ENCODE assay signal across 28 cellular contexts in genomic region chr11:120577041-120577440, GRCh38.
"Had no signal": no experiment of that assay in that cellular context is flagged by ENCODE, and none has a peak within 500 bp of the region (broad histone marks: within the 10 kb centered on the region; RNA-seq: fewer than 3 reads in every experiment).

No MANE protein-coding gene starts in this region.

- H3K9me3 ChIP-seq: ascending aorta, breast epithelium, esophagus squamous epithelium, gastroesophageal sphincter had no signal

- DNase-seq: activated CD4-positive, alpha-beta memory T cell treated with anti-CD3 and anti-CD28 coated beads, Interleukin-2, amount 10 ng/mL, durations not matched to agents 7 days and 5 days; activated CD4-positive, alpha-beta T cell treated with anti-CD3 and anti-CD28 coated beads for 1 hour; activated CD4-positive, alpha-beta T cell treated with anti-CD3 and anti-CD28 coated beads for 4 hours; activated CD4-positive, alpha-beta T cell treated with anti-CD3 and anti-CD28 coated beads, Interleukin-2, amount 10 ng/mL, durations not matched to agents 7 days and 5 days; activated CD4-positive, alpha-beta T cell treated with anti-CD3 and anti-CD28 coated beads, Interleukin-2, amount 50 U/mL, for 4 hours; activated CD8-positive, alpha-beta memory T cell treated with anti-CD3 and anti-CD28 coated beads, Interleukin-2, amount 50 U/mL, for 48 hours; activated gamma-delta T cell; activated naive CD4-positive, alpha-beta T cell; activated naive CD4-positive, alpha-beta T cell treated with anti-CD3 and anti-CD28 coated beads, Interleukin-2, amount 10 ng/mL, durations not matched to agents 7 days and 5 days; activated naive CD8-positive, alpha-beta T cell treated with anti-CD3 and anti-CD28 coated beads, Interleukin-2, amount 10 ng/mL, durations not matched to agents 7 days and 5 days; activated T-cell treated with anti-CD3 and anti-CD28 coated beads for 4 hours; activated T-cell treated with anti-CD3 and anti-CD28 coated beads, Interleukin-2, amount 50 U/mL, for 24 hours; effector memory CD4-positive, alpha-beta T cell; esophagus squamous epithelium; foreskin melanocyte; T-helper 2 cell had no signal

- H3K4me3 Mint-ChIP-seq: activated CD4-positive, alpha-beta memory T cell treated with anti-CD3 and anti-CD28 coated beads, Interleukin-2, amount 10 ng/mL, durations not matched to agents 7 days and 5 days; activated CD4-positive, alpha-beta T cell treated with anti-CD3 and anti-CD28 coated beads, Interleukin-2, amount 10 ng/mL, durations not matched to agents 7 days and 5 days; activated naive CD4-positive, alpha-beta T cell treated with anti-CD3 and anti-CD28 coated beads, Interleukin-2, amount 10 ng/mL, durations not matched to agents 7 days and 5 days; activated naive CD8-positive, alpha-beta T cell treated with anti-CD3 and anti-CD28 coated beads, Interleukin-2, amount 10 ng/mL, durations not matched to agents 7 days and 5 days; activated T-cell treated with anti-CD3 and anti-CD28 coated beads, Interleukin-2, amount 50 U/mL, for 24 hours; activated T-helper 17 cell treated with anti-CD3 and anti-CD28 coated beads, Interleukin-2, amount 50 U/mL, for 72 hours; brain; central memory CD8-positive, alpha-beta T cell; dendritic cell treated with granulocyte-macrophage colony-stimulating factor and Interleukin-4, amounts not matched to agents 40 ng/mL and 50 ng/mL, for 4 days had no signal

- H3K4me3 ChIP-seq: ascending aorta, breast epithelium, cardiac muscle cell, coronary artery, dorsolateral prefrontal cortex, esophagus squamous epithelium, gastroesophageal sphincter had no signal

- H3K27ac Mint-ChIP-seq: activated CD4-positive, alpha-beta memory T cell treated with anti-CD3 and anti-CD28 coated beads, Interleukin-2, amount 10 ng/mL, durations not matched to agents 7 days and 5 days; activated CD4-positive, alpha-beta T cell treated with anti-CD3 and anti-CD28 coated beads, Interleukin-2, amount 10 ng/mL, durations not matched to agents 7 days and 5 days; activated naive CD4-positive, alpha-beta T cell treated with anti-CD3 and anti-CD28 coated beads, Interleukin-2, amount 10 ng/mL, durations not matched to agents 7 days and 5 days; activated naive CD4-positive, alpha-beta T cell treated with anti-CD3 and anti-CD28 coated beads, Interleukin-2, amount 50 U/mL, for 72 hours; activated naive CD8-positive, alpha-beta T cell treated with anti-CD3 and anti-CD28 coated beads, Interleukin-2, amount 10 ng/mL, durations not matched to agents 7 days and 5 days; activated T-cell treated with anti-CD3 and anti-CD28 coated beads, Interleukin-2, amount 50 U/mL, for 24 hours; activated T-helper 17 cell treated with anti-CD3 and anti-CD28 coated beads, Interleukin-2, amount 50 U/mL, for 72 hours; brain; dendritic cell treated with granulocyte-macrophage colony-stimulating factor and Interleukin-4, amounts not matched to agents 40 ng/mL and 50 ng/mL, for 4 days had no signal

- H3K9me3 Mint-ChIP-seq: activated CD4-positive, alpha-beta memory T cell treated with anti-CD3 and anti-CD28 coated beads, Interleukin-2, amount 10 ng/mL, durations not matched to agents 7 days and 5 days; activated CD4-positive, alpha-beta T cell treated with anti-CD3 and anti-CD28 coated beads, Interleukin-2, amount 10 ng/mL, durations not matched to agents 7 days and 5 days; activated naive CD4-positive, alpha-beta T cell treated with anti-CD3 and anti-CD28 coated beads, Interleukin-2, amount 10 ng/mL, durations not matched to agents 7 days and 5 days; activated naive CD4-positive, alpha-beta T cell treated with anti-CD3 and anti-CD28 coated beads, Interleukin-2, amount 50 U/mL, for 72 hours; activated naive CD8-positive, alpha-beta T cell treated with anti-CD3 and anti-CD28 coated beads, Interleukin-2, amount 10 ng/mL, durations not matched to agents 7 days and 5 days; activated T-cell treated with anti-CD3 and anti-CD28 coated beads, Interleukin-2, amount 50 U/mL, for 24 hours; activated T-helper 17 cell treated with anti-CD3 and anti-CD28 coated beads, Interleukin-2, amount 50 U/mL, for 72 hours; central memory CD8-positive, alpha-beta T cell; dendritic cell treated with granulocyte-macrophage colony-stimulating factor and Interleukin-4, amounts not matched to agents 40 ng/mL and 50 ng/mL, for 4 days had no signal

- H3K27me3 ChIP-seq: ascending aorta, breast epithelium, dorsolateral prefrontal cortex had no signal

- ATAC-seq: activated naive CD4-positive, alpha-beta T cell treated with anti-CD3 and anti-CD28 coated beads, Interleukin-2, amount 50 U/mL, for 72 hours; activated T-helper 17 cell treated with anti-CD3 and anti-CD28 coated beads, Interleukin-2, amount 50 U/mL, for 72 hours; gastroesophageal sphincter had no signal

- H3K36me3 Mint-ChIP-seq: activated naive CD4-positive, alpha-beta T cell treated with anti-CD3 and anti-CD28 coated beads, Interleukin-2, amount 10 ng/mL, durations not matched to agents 7 days and 5 days; activated naive CD4-positive, alpha-beta T cell treated with anti-CD3 and anti-CD28 coated beads, Interleukin-2, amount 50 U/mL, for 72 hours; activated naive CD8-positive, alpha-beta T cell treated with anti-CD3 and anti-CD28 coated beads, Interleukin-2, amount 10 ng/mL, durations not matched to agents 7 days and 5 days had no signal

- H3K36me3 ChIP-seq: ascending aorta, breast epithelium, cardiac muscle cell, esophagus squamous epithelium, gastroesophageal sphincter had no signal

- H3K4me1 Mint-ChIP-seq: activated CD4-positive, alpha-beta memory T cell treated with anti-CD3 and anti-CD28 coated beads, Interleukin-2, amount 10 ng/mL, durations not matched to agents 7 days and 5 days; activated CD4-positive, alpha-beta T cell treated with anti-CD3 and anti-CD28 coated beads, Interleukin-2, amount 10 ng/mL, durations not matched to agents 7 days and 5 days; activated naive CD4-positive, alpha-beta T cell treated with anti-CD3 and anti-CD28 coated beads, Interleukin-2, amount 10 ng/mL, durations not matched to agents 7 days and 5 days; activated naive CD8-positive, alpha-beta T cell treated with anti-CD3 and anti-CD28 coated beads, Interleukin-2, amount 10 ng/mL, durations not matched to agents 7 days and 5 days; activated T-helper 17 cell treated with anti-CD3 and anti-CD28 coated beads, Interleukin-2, amount 50 U/mL, for 72 hours; central memory CD8-positive, alpha-beta T cell had no signal

- H3K4me1 ChIP-seq: ascending aorta, breast epithelium, esophagus squamous epithelium, gastroesophageal sphincter had no signal

- H3K27ac ChIP-seq: ascending aorta, breast epithelium, cardiac muscle cell, coronary artery, dorsolateral prefrontal cortex, epithelial cell of prostate, esophagus squamous epithelium, gastroesophageal sphincter had no signal
